8 cellular contexts compared by ENCODE assay signal in genomic region chr16:80948886-80949502, GRCh38. TPM values are rescaled to one million over a fixed set of nuclear protein-coding genes. Genes with fewer than 3 reads are reported as not detected.
DNase-seq lines count a peak whose midpoint lies in the region; ATAC-seq and TF ChIP-seq lines count a peak whose summit lies in the region.

No MANE protein-coding gene starts in this region.

- peak; percentile 24 for DNase-seq in RPMI7951 (ENCODE audit: low read depth)
- peak; percentile 73 for DNase-seq in ecto neural progenitor cell (ENCODE audit: low spot score)
- no peak for DNase-seq in natural killer cell

- no peak overlapping the region for H3K27ac Mint-ChIP-seq in natural killer cell

- H3K4me3 Mint-ChIP-seq in natural killer cell = no peak overlapping the region

- no peaks in the 10 kb centered on the region for H3K36me3 Mint-ChIP-seq in natural killer cell

- H3K9me3 Mint-ChIP-seq in natural killer cell = peaks cover 0 to 2% of the 10 kb centered on the region in 2 donors

- H3K4me1 Mint-ChIP-seq in natural killer cell = no peaks in the 10 kb centered on the region

- intact Hi-C loops in natural killer cell (cut with micrococcal nuclease) = no loop called here

- ATAC-seq in GM21723 (IDR thresholded peaks at IDR 0.05; ENCODE audit: unreplicated experiment) (peak; percentile 73), natural killer cell (peak in 1 of 3 donors; percentile 58), HG02852 (IDR thresholded peaks at IDR 0.05; ENCODE audit: unreplicated experiment) (no peak), GM19397 (IDR thresholded peaks at IDR 0.05; ENCODE audit: unreplicated experiment) (no peak), HG02798 (IDR thresholded peaks at IDR 0.05; ENCODE audit: poor library complexity, unreplicated experiment) (no peak)

- TF ChIP-seq CTCF in C4-2B (conservative IDR thresholded peaks at IDR 0.05) = peak; percentile 59
- TF ChIP-seq CTCF in natural killer cell (IDR thresholded peaks at IDR 0.05) = peak; percentile 45

- H3K27ac ChIP-seq in C4-2B = peak overlapping the region; percentile 54; the same call in 1 of the 2 replicates

- H3K27me3 Mint-ChIP-seq in natural killer cell (ENCODE audit: low read depth in 2 of 2) = peaks cover 12 to 15% of the 10 kb centered on the region in 2 donors

RNA-seq across cellular contexts. Expression of gene CMC2, which starts 57.7 kb away (rescaled TPM):
- 148 and 155 TPM in 2 replicates for total RNA-seq in RPMI7951 (2014; rRNA removed; shearing (Covaris generic))
- 10 to 100 TPM; 52.3 to 63.5 (median 63.2) TPM for total RNA-seq in natural killer cell

RNA-seq across cellular contexts. Expression of gene CENPN, which starts 58.0 kb away (rescaled TPM):
- 231 and 322 TPM in 2 replicates for total RNA-seq in RPMI7951 (2014; rRNA removed; shearing (Covaris generic))
- 10 to 100 TPM in 1 of 3 donors, 1 to 10 TPM in 2; 6.6 to 11.6 (median 9.0) TPM for total RNA-seq in natural killer cell

Comparison
In these comparisons a context has a peak if more than half of its experiments do, and no peak if none do; other contexts are left out.
1. RNA of gene CENPN, which starts 58.0 kb away (total RNA-seq): 231 to 322 TPM in RPMI7951; 6.6 to 11.6 TPM in natural killer cell; every median in the first group is over 10 times any median in the second.